Comparison of ENCODE assay signal across 8 cellular contexts in the genomic region with DNA sequence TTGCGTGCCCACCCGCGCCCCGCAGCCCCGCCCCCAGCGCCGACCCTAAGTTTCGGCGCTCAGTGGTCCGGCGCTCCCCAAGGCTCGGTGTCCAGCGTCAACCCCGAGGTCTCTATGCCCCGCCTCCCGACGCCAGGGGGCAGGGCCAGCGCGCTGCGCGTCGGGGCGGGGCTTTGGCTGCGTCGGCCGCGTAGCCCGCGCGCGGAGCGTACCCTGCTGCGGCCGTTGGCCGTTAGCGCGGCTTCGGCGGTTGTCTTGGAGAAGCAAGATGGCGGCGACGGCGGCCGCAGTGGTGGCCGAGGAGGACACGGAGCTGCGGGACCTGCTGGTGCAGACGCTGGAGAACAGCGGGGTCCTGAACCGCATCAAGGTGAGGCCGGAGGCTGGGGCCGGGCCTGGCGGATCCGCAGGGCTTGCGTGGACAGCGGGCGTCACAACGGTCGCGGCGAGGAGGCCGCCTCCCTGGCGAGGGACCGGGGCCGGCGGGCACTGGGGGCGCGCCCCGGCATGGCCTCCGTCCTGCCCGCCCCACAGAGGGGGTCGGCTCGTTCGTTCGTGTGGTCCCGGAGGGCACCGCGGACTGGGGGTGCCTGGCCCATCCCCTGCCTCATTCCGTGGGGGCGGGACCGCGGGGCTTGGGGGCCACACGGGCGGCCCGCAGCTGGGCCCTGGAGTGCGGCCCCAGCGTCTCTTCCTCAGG. TPM values are rescaled to one million over a fixed set of nuclear protein-coding genes. Genes with fewer than 3 reads are reported as not detected.
DNase-seq lines count a peak whose midpoint lies in the region; ATAC-seq and TF ChIP-seq lines count a peak whose summit lies in the region.

CEP43 (plus strand) TSS at position 253 of the 700 bp plus-strand sequence; CDS start at position 269, 16 bp downstream.

- H3K4me2 ChIP-seq in BLaER1: peak within 1 kb of the TSS; percentile 97

- DNase-seq in NCI-H774 (lab: John Stamatoyannopoulos, UW): peak; percentile 99
- DNase-seq in activated CD4-positive, alpha-beta T cell treated with anti-CD3 and anti-CD28 coated beads, Interleukin-2, amount 50 U/mL, for 48 hours: peak; percentile 86 to 88
- DNase-seq in dorsolateral prefrontal cortex: peak; percentile 80 to 96 (median 91)
- DNase-seq in right lobe of liver: peak; percentile 96 to 98 (median 96)
- peak; percentile 88 for DNase-seq in stimulated activated CD4-positive, alpha-beta T cell treated with anti-CD3 and anti-CD28 coated beads, Interleukin-4, amount 100 ng/mL, for 24 hours

- peaks cover 29% of the 10 kb centered on the region for H3K4me1 ChIP-seq in BLaER1
- H3K4me1 ChIP-seq in right lobe of liver: peaks cover 0 to 47% (median 17%) of the 10 kb centered on the region in 4 donors

- H3K27me3 ChIP-seq in BLaER1: no peaks in the 10 kb centered on the region
- no peaks in the 10 kb centered on the region for H3K27me3 ChIP-seq in dorsolateral prefrontal cortex
- H3K27me3 ChIP-seq in right lobe of liver: no peaks in the 10 kb centered on the region

- H4K20me1 ChIP-seq in BLaER1: peaks cover 37% of the 10 kb centered on the region

- peak within 1 kb of the TSS; percentile 99 for H3K4me3 ChIP-seq in BLaER1
- H3K4me3 ChIP-seq in dorsolateral prefrontal cortex: peak within 1 kb of the TSS; percentile 77 to 98 (median 94)
- H3K4me3 ChIP-seq in right lobe of liver: peak within 1 kb of the TSS; percentile 98 to 99 (median 99)

- intact Hi-C loops in dorsolateral prefrontal cortex (cut with DNase I) (loop anchor here in 1 of 2 donors (2.0 to 5.0 kb wide), 2 partner anchors 42 to 143 kb away; partner anchors contain the start of gene RNASET2), right lobe of liver (cut with DNase I) (no loop called here)

- H3K27ac ChIP-seq in BLaER1 (peak within 1 kb of the TSS; percentile 82), dorsolateral prefrontal cortex (peak within 1 kb of the TSS in 55 of 59 donors; percentile 13 to 89 (median 76)), right lobe of liver (peak within 1 kb of the TSS; percentile 69 to 86 (median 78))

- peak; percentile 40 for TF ChIP-seq POLR2A in right lobe of liver (IDR thresholded peaks at IDR 0.05)

- 0% methylated on average over 9 of the region's 87 CpGs for WGBS in right lobe of liver (ENCODE audit: insufficient coverage, low coverage, low lambda C conversion rate, missing lambda C conversion rate)

- H3K9me3 ChIP-seq in BLaER1 (no peaks in the 10 kb centered on the region), right lobe of liver (no peaks in the 10 kb centered on the region)

- TF ChIP-seq CTCF in dorsolateral prefrontal cortex (IDR thresholded peaks at IDR 0.05 in 54 of 56, conservative IDR thresholded peaks at IDR 0.05 in 2 of 56; ENCODE audit: low read depth in 1 of 56, partially characterized antibody in 56 of 56): peak in 50 of 56 donors; percentile 18 to 78 (median 51)
- peak in 2 of 4 donors; percentile 23 to 35 for TF ChIP-seq CTCF in right lobe of liver (IDR thresholded peaks at IDR 0.05)

- H3K9ac ChIP-seq in BLaER1: peak within 1 kb of the TSS; percentile 91

- ATAC-seq in GM19395 (IDR thresholded peaks at IDR 0.05; ENCODE audit: unreplicated experiment): peak; percentile 87
- peak; percentile 76 for ATAC-seq in HG03558 (IDR thresholded peaks at IDR 0.05; ENCODE audit: extremely low read depth, unreplicated experiment)
- peak; percentile 93 to 97 (median 93) for ATAC-seq in right lobe of liver

- peaks cover 52% of the 10 kb centered on the region for H3K36me3 ChIP-seq in BLaER1
- H3K36me3 ChIP-seq in right lobe of liver: no peaks in the 10 kb centered on the region

RNA-seq across cellular contexts. Expression of gene CEP43, which starts in this region (rescaled TPM):
- total RNA-seq in dorsolateral prefrontal cortex (10 to 100 TPM; 17.9 to 39.4 (median 27.8) TPM), right lobe of liver (10 to 100 TPM; 11.7 to 23.5 (median 19.7) TPM)

Comparison
In these comparisons a context has a peak if more than half of its experiments do, and no peak if none do; other contexts are left out.
1. Peak in every context shown above with its lines: DNase-seq, ATAC-seq, H3K4me3 ChIP-seq and H3K27ac ChIP-seq.